ENCODE assay signal across 8 cellular contexts in genomic region chr13:20525144-20525600, GRCh38. TPM values are rescaled to one million over a fixed set of nuclear protein-coding genes. Genes with fewer than 3 reads are reported as not detected.
DNase-seq lines count a peak whose midpoint lies in the region; ATAC-seq lines count a peak whose summit lies in the region.

No MANE protein-coding gene starts in this region.

- no peaks in the 10 kb centered on the region for H3K36me3 Mint-ChIP-seq in T-helper 1 cell treated with Interleukin-12 subunit alpha and Interleukin-12 subunit beta and Interleukin-4 antibody, amounts not matched to agents 30 μg/mL and 1 μg/mL, for 36 hours (ENCODE audit: low read depth)
- H3K36me3 Mint-ChIP-seq in stimulated activated memory B cell treated with anti-CD40 and anti-IgM and Interleukin-4, amounts not matched to agents 10 μg/mL and 1 μg/mL and 100 μg/mL, for 72 hours, result no peaks in the 10 kb centered on the region

- no peaks in the 10 kb centered on the region for H3K27me3 Mint-ChIP-seq in T-helper 1 cell treated with Interleukin-12 subunit alpha and Interleukin-12 subunit beta and Interleukin-4 antibody, amounts not matched to agents 30 μg/mL and 1 μg/mL, for 36 hours (ENCODE audit: low read depth)
- H3K27me3 Mint-ChIP-seq in stimulated activated memory B cell treated with anti-CD40 and anti-IgM and Interleukin-4, amounts not matched to agents 10 μg/mL and 1 μg/mL and 100 μg/mL, for 72 hours, result no peaks in the 10 kb centered on the region

- peak overlapping the region; percentile 81 for H3K4me3 Mint-ChIP-seq in T-helper 1 cell treated with Interleukin-12 subunit alpha and Interleukin-12 subunit beta and Interleukin-4 antibody, amounts not matched to agents 30 μg/mL and 1 μg/mL, for 36 hours
- peak overlapping the region; percentile 76 for H3K4me3 Mint-ChIP-seq in stimulated activated memory B cell treated with anti-CD40 and anti-IgM and Interleukin-4, amounts not matched to agents 10 μg/mL and 1 μg/mL and 100 μg/mL, for 72 hours

- H3K27me3 ChIP-seq in effector memory CD4-positive, alpha-beta T cell (replicated peaks; ENCODE audit: control insufficient read depth, insufficient read depth, low read length, poor library complexity, severe bottlenecking), result no peaks in the 10 kb centered on the region

- H3K27ac Mint-ChIP-seq in T-helper 1 cell treated with Interleukin-12 subunit alpha and Interleukin-12 subunit beta and Interleukin-4 antibody, amounts not matched to agents 30 μg/mL and 1 μg/mL, for 36 hours, result peak overlapping the region; percentile 65
- peak overlapping the region; percentile 31 for H3K27ac Mint-ChIP-seq in stimulated activated memory B cell treated with anti-CD40 and anti-IgM and Interleukin-4, amounts not matched to agents 10 μg/mL and 1 μg/mL and 100 μg/mL, for 72 hours

- peak; percentile 11 for DNase-seq in NCI-H1105 treated with DMSO at 0.1 percent for 48 hours (lab: John Stamatoyannopoulos, UW)
- DNase-seq in NCI-H1105 (lab: John Stamatoyannopoulos, UW), result no peak
- peak in 1 of 3 donors; percentile 4 for DNase-seq in effector memory CD4-positive, alpha-beta T cell
- DNase-seq in lung microvascular endothelial cell (ENCODE audit: low read depth in 2 of 2), result peak; percentile 28 to 47
- DNase-seq in AG08396 (ENCODE audit: low spot score), result no peak

- no peaks in the 10 kb centered on the region for H3K9me3 ChIP-seq in effector memory CD4-positive, alpha-beta T cell (ENCODE audit: control insufficient read depth, low read length)

- H3K9me3 Mint-ChIP-seq in T-helper 1 cell treated with Interleukin-12 subunit alpha and Interleukin-12 subunit beta and Interleukin-4 antibody, amounts not matched to agents 30 μg/mL and 1 μg/mL, for 36 hours, result no peaks in the 10 kb centered on the region
- no peaks in the 10 kb centered on the region for H3K9me3 Mint-ChIP-seq in stimulated activated memory B cell treated with anti-CD40 and anti-IgM and Interleukin-4, amounts not matched to agents 10 μg/mL and 1 μg/mL and 100 μg/mL, for 72 hours

- peaks cover 16% of the 10 kb centered on the region for H3K4me1 Mint-ChIP-seq in T-helper 1 cell treated with Interleukin-12 subunit alpha and Interleukin-12 subunit beta and Interleukin-4 antibody, amounts not matched to agents 30 μg/mL and 1 μg/mL, for 36 hours (ENCODE audit: low read depth)
- H3K4me1 Mint-ChIP-seq in stimulated activated memory B cell treated with anti-CD40 and anti-IgM and Interleukin-4, amounts not matched to agents 10 μg/mL and 1 μg/mL and 100 μg/mL, for 72 hours, result peaks cover 20% of the 10 kb centered on the region

- H3K4me1 ChIP-seq in effector memory CD4-positive, alpha-beta T cell (ENCODE audit: control insufficient read depth, insufficient read depth, low read length, poor library complexity, severe bottlenecking), result peaks cover 15% of the 10 kb centered on the region

- H3K4me3 ChIP-seq in effector memory CD4-positive, alpha-beta T cell (ENCODE audit: insufficient read depth, low read depth, low read length, poor library complexity, severe bottlenecking), result peak overlapping the region; percentile 86

- H3K36me3 ChIP-seq in effector memory CD4-positive, alpha-beta T cell (ENCODE audit: control insufficient read depth, insufficient read depth, low read length), result no peaks in the 10 kb centered on the region

- ATAC-seq in HG02970 (IDR thresholded peaks at IDR 0.05; ENCODE audit: low FRiP score, unreplicated experiment), result peak; percentile 16
- ATAC-seq in stimulated activated memory B cell treated with anti-CD40 and anti-IgM and Interleukin-4, amounts not matched to agents 10 μg/mL and 1 μg/mL and 100 μg/mL, for 72 hours, result peak; percentile 18

- peak overlapping the region; percentile 56 for H3K27ac ChIP-seq in effector memory CD4-positive, alpha-beta T cell (ENCODE audit: insufficient read depth, low read length, poor library complexity, severe bottlenecking)

RNA-seq across cellular contexts. Expression of gene CRYL1, which starts 0.5 kb away (rescaled TPM):
- 18.3 and 38.4 TPM in 2 replicates for total RNA-seq in lung microvascular endothelial cell

RNA-seq across cellular contexts. Expression of gene IFT88, which starts 41.8 kb away (rescaled TPM):
- 5.9 and 6.7 TPM in 2 replicates for total RNA-seq in lung microvascular endothelial cell

Comparison
In these comparisons a context has a peak if more than half of its experiments do, and no peak if none do; other contexts are left out.
1. DNase-seq: peak in NCI-H1105 treated with DMSO at 0.1 percent for 48 hours (single experiment) and lung microvascular endothelial cell (2 of 2); none in NCI-H1105 (single experiment) and AG08396 (single experiment).